8 cellular contexts compared by ENCODE assay signal in the genomic region with DNA sequence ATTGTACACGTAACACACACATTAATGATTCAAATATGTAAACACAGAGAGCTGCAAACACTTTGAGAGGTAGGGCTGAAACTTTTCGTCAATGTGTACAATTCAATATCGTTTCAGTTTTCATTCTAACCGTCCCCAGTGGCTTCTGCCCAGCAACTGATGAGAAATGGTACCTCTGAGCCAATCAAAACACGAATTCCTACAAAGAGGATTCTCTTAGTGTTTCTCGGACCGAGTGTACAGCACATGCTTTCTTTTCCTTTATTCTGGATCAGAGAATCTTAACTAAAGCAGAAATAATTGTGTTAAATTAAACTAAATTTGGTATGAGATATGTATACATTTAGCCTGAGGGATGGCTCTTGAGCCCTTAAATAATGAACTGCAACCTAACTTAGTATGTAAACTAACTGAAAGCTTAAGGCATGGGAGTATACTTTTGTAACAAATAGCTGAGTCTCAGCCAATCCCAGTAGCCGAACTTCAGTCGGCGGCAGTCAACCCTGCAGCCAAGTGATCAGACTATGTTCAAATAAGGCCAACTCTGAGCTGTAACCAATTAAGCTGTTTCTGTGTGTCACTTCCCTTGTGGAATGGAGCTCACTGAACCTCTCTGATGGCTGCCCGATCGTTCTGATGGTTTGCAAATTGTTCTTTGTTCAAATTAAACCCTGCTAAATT. TPM values are rescaled to one million over a fixed set of nuclear protein-coding genes. Genes with fewer than 3 reads are reported as not detected.
DNase-seq lines count a peak whose midpoint lies in the region; ATAC-seq and TF ChIP-seq lines count a peak whose summit lies in the region.

No MANE protein-coding gene starts in this region.

- peak; percentile 86 for ATAC-seq in HG02623 (IDR thresholded peaks at IDR 0.05; ENCODE audit: unreplicated experiment)

- H3K27me3 ChIP-seq in ascending aorta: no peaks in the 10 kb centered on the region

- intact Hi-C loops in ascending aorta (cut with DNase I): loop anchor here (1.0 to 5.0 kb wide), 5 partner anchors 17 to 93 kb away; a partner anchor contains a TSS

- peak overlapping the region; percentile 91 for H3K27ac ChIP-seq in ascending aorta

- H3K4me1 ChIP-seq in ascending aorta: peaks cover 6 to 9% of the 10 kb centered on the region in 2 donors

- H3K36me3 ChIP-seq in ascending aorta: peaks cover 0 to 4% of the 10 kb centered on the region in 2 donors

- no peak for TF ChIP-seq CTCF in GM10266 (IDR thresholded peaks at IDR 0.05; ENCODE audit: control insufficient read depth, insufficient read depth, low read depth, missing control alignments)
- TF ChIP-seq CTCF in ascending aorta (IDR thresholded peaks at IDR 0.05): no peak
- no peak for TF ChIP-seq CTCF in retinal pigment epithelial cell (conservative IDR thresholded peaks at IDR 0.05; ENCODE audit: low read depth, low read length)

- peak overlapping the region; percentile 57 to 64 for H3K4me3 ChIP-seq in ascending aorta
- H3K4me3 ChIP-seq in retinal pigment epithelial cell (ENCODE audit: low read length): peak overlapping the region; percentile 54

- DNase-seq in GM10266 (ENCODE audit: extremely low spot score) (peak; percentile 75), NCI-H1417 (lab: John Stamatoyannopoulos, UW) (peak; percentile 29 to 71 (median 44)), T-helper 2 cell (peak; percentile 39 to 98 (median 72)), ascending aorta (ENCODE audit: low spot score in 2 of 2) (peak; percentile 68 to 92), hepatic stellate cell (ENCODE audit: low spot score) (peak; percentile 74), retinal pigment epithelial cell (ENCODE audit: low read depth) (peak; percentile 84), cortex of kidney (lab: John Stamatoyannopoulos, UW) (no peak)

- H3K9me3 ChIP-seq in ascending aorta: no peaks in the 10 kb centered on the region

RNA-seq across cellular contexts. Expression of a gene that starts 16.1 kb away (rescaled TPM):
- total RNA-seq in ascending aorta: 8.3 TPM

RNA-seq across cellular contexts. Expression of a gene that starts 26.2 kb away (rescaled TPM):
- total RNA-seq in ascending aorta: not detected

RNA-seq across cellular contexts. Expression of a gene that starts 33.6 kb away (rescaled TPM):
- 16.9 TPM for total RNA-seq in ascending aorta
